ENCODE assay signal across 2 cellular contexts in the genomic region with DNA sequence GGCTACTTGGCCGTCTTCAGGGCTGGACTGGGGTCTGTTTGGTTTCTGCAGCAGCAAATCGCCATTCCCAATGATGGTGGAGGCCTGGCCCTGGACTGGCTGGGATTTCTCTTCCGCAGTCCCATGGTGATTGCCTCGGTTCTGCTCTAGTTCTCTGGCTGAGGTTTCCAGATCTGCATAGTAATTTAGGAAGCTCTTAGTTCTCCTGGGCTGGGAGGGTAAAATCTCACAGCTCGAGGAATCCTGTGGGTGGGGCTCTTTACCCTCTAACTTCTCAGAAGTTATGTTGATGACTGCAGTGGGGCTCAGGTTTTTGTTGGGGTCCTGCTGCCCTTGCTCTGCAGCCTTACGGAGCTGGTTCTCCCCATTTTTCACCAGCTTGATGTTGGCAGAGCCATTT.
TF ChIP-seq lines count a peak whose summit lies in the region.

No MANE protein-coding gene starts in this region.

TF ChIP-seq in HEK293, 187 proteins besides CTCF, POLR2A, EP300 and RAD21:
- TF ChIP-seq ZNF654 (tag by site-specific recombination; IDR thresholded peaks at IDR 0.05; ENCODE audit: low read depth), result peak; percentile 6; the same call in 1 of the 2 replicates
- TF ChIP-seq, protein P1, sequence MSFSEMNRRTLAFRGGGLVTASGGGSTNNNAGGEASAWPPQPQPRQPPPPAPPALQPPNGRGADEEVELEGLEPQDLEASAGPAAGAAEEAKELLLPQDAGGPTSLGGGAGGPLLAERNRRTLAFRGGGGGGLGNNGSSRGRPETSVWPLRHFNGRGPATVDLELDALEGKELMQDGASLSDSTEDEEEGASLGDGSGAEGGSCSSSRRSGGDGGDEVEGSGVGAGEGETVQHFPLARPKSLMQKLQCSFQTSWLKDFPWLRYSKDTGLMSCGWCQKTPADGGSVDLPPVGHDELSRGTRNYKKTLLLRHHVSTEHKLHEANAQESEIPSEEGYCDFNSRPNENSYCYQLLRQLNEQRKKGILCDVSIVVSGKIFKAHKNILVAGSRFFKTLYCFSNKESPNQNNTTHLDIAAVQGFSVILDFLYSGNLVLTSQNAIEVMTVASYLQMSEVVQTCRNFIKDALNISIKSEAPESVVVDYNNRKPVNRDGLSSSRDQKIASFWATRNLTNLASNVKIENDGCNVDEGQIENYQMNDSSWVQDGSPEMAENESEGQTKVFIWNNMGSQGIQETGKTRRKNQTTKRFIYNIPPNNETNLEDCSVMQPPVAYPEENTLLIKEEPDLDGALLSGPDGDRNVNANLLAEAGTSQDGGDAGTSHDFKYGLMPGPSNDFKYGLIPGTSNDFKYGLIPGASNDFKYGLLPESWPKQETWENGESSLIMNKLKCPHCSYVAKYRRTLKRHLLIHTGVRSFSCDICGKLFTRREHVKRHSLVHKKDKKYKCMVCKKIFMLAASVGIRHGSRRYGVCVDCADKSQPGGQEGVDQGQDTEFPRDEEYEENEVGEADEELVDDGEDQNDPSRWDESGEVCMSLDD (tag by site-specific recombination; IDR thresholded peaks at IDR 0.05), result no peak

TF ChIP-seq in GM12878, 131 proteins besides CTCF, POLR2A, EP300 and RAD21:
- TF ChIP-seq SIN3A (IDR thresholded peaks at IDR 0.05; ENCODE audit: low read depth, low read length) (no peak), MYC (IDR thresholded peaks at IDR 0.05; ENCODE audit: insufficient read depth, insufficient read length, insufficient replicate concordance, low read length, severe bottlenecking) (no peak), MEF2A (IDR thresholded peaks at IDR 0.05; ENCODE audit: insufficient read depth, low read depth, low read length) (no peak), NR2F1 (conservative IDR thresholded peaks at IDR 0.05) (no peak), RUNX3 (IDR thresholded peaks at IDR 0.05; ENCODE audit: low read length) (no peak), ZSCAN29 (IDR thresholded peaks at IDR 0.05) (no peak)
- TF ChIP-seq, protein P2, sequence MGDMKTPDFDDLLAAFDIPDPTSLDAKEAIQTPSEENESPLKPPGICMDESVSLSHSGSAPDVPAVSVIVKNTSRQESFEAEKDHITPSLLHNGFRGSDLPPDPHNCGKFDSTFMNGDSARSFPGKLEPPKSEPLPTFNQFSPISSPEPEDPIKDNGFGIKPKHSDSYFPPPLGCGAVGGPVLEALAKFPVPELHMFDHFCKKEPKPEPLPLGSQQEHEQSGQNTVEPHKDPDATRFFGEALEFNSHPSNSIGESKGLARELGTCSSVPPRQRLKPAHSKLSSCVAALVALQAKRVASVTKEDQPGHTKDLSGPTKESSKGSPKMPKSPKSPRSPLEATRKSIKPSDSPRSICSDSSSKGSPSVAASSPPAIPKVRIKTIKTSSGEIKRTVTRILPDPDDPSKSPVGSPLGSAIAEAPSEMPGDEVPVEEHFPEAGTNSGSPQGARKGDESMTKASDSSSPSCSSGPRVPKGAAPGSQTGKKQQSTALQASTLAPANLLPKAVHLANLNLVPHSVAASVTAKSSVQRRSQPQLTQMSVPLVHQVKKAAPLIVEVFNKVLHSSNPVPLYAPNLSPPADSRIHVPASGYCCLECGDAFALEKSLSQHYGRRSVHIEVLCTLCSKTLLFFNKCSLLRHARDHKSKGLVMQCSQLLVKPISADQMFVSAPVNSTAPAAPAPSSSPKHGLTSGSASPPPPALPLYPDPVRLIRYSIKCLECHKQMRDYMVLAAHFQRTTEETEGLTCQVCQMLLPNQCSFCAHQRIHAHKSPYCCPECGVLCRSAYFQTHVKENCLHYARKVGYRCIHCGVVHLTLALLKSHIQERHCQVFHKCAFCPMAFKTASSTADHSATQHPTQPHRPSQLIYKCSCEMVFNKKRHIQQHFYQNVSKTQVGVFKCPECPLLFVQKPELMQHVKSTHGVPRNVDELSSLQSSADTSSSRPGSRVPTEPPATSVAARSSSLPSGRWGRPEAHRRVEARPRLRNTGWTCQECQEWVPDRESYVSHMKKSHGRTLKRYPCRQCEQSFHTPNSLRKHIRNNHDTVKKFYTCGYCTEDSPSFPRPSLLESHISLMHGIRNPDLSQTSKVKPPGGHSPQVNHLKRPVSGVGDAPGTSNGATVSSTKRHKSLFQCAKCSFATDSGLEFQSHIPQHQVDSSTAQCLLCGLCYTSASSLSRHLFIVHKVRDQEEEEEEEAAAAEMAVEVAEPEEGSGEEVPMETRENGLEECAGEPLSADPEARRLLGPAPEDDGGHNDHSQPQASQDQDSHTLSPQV (IDR thresholded peaks at IDR 0.05), result no peak
- TF ChIP-seq, protein P3, sequence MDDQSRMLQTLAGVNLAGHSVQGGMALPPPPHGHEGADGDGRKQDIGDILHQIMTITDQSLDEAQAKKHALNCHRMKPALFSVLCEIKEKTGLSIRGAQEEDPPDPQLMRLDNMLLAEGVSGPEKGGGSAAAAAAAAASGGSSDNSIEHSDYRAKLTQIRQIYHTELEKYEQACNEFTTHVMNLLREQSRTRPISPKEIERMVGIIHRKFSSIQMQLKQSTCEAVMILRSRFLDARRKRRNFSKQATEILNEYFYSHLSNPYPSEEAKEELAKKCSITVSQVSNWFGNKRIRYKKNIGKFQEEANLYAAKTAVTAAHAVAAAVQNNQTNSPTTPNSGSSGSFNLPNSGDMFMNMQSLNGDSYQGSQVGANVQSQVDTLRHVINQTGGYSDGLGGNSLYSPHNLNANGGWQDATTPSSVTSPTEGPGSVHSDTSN (IDR thresholded peaks at IDR 0.05; ENCODE audit: insufficient replicate concordance, low read depth, low read length), result no peak
